In genomic region chr11:2886191-2886894, GRCh38 we compare ENCODE assay signal across 8 cellular contexts. TPM values are rescaled to one million over a fixed set of nuclear protein-coding genes. Genes with fewer than 3 reads are reported as not detected.
DNase-seq lines count a peak whose midpoint lies in the region; ATAC-seq and TF ChIP-seq lines count a peak whose summit lies in the region.

No MANE protein-coding gene starts in this region.

- peak overlapping the region; percentile 34 for H3K27ac ChIP-seq in psoas muscle

- ATAC-seq in GM19452 (IDR thresholded peaks at IDR 0.05; ENCODE audit: unreplicated experiment) (peak; percentile 18), psoas muscle (peak; percentile 3 to 25 (median 15))

- intact Hi-C loops in psoas muscle (cut with DNase I), result loop anchor here (5.0 to 10.0 kb wide), 2 partner anchors 192 to 579 kb away; partner anchors contain the start of gene KCNQ1OT1 (in 1 of the 2)

- DNase-seq in BJ (ENCODE audit: low read depth) (no peak), fibroblast of villous mesenchyme (ENCODE audit: low read depth) (peak; percentile 34), psoas muscle (peak; percentile 49 to 72), 8988T (no peak), DMS114 treated with DMSO at 0.1 percent for 48 hours (lab: John Stamatoyannopoulos, UW; ENCODE audit: unreplicated experiment) (no peak), NCI-H1694 treated with DMSO at 0.1 percent for 48 hours (lab: John Stamatoyannopoulos, UW) (no peak)

- H3K4me3 ChIP-seq in BJ (ENCODE audit: low read depth, low read length) (peak overlapping the region; percentile 11; the same call in 1 of the 2 replicates), fibroblast of villous mesenchyme (ENCODE audit: low read depth, low read length) (no peak overlapping the region), psoas muscle (peak overlapping the region; percentile 88)

- H3K27ac Mint-ChIP-seq in T-helper 1 cell treated with Interleukin-12 subunit alpha and Interleukin-12 subunit beta and Interleukin-4 antibody, amounts not matched to agents 30 μg/mL and 1 μg/mL, for 36 hours, result no peak overlapping the region

- H3K4me1 ChIP-seq in psoas muscle, result peaks cover 16% of the 10 kb centered on the region

- H3K27me3 Mint-ChIP-seq in T-helper 1 cell treated with Interleukin-12 subunit alpha and Interleukin-12 subunit beta and Interleukin-4 antibody, amounts not matched to agents 30 μg/mL and 1 μg/mL, for 36 hours (ENCODE audit: low read depth), result peaks cover 30% of the 10 kb centered on the region

- peak overlapping the region; percentile 73 for H3K4me3 Mint-ChIP-seq in T-helper 1 cell treated with Interleukin-12 subunit alpha and Interleukin-12 subunit beta and Interleukin-4 antibody, amounts not matched to agents 30 μg/mL and 1 μg/mL, for 36 hours

- CTCF ChIA-PET in BJ (lab: Yijun Ruan, JAX), result interaction anchor here (1.0 to 20.3 kb wide), 3 partner anchors 163 to 486 kb away, joined by 3 to 772 read pairs (median 4); partner anchors contain the start of gene TSSC4

- H3K4me1 Mint-ChIP-seq in T-helper 1 cell treated with Interleukin-12 subunit alpha and Interleukin-12 subunit beta and Interleukin-4 antibody, amounts not matched to agents 30 μg/mL and 1 μg/mL, for 36 hours (ENCODE audit: low read depth), result no peaks in the 10 kb centered on the region

- no peaks in the 10 kb centered on the region; the same call in 1 of the 2 replicates for H3K27me3 ChIP-seq in BJ (ENCODE audit: control insufficient read depth, insufficient read depth, low read length)
- H3K27me3 ChIP-seq in psoas muscle (ENCODE audit: insufficient read depth in 3 of 3, low read length in 2 of 3), result no peaks in the 10 kb centered on the region

- WGBS in psoas muscle, 3 donors, result 11 to 19% (median 16%) methylated on average over 35 to 49 of the region's 49 CpGs

- no peaks in the 10 kb centered on the region for H3K36me3 Mint-ChIP-seq in T-helper 1 cell treated with Interleukin-12 subunit alpha and Interleukin-12 subunit beta and Interleukin-4 antibody, amounts not matched to agents 30 μg/mL and 1 μg/mL, for 36 hours (ENCODE audit: low read depth)

- POLR2A ChIA-PET in BJ (lab: Charles Lee), result no interaction called here

- TF ChIP-seq CTCF in BJ (IDR thresholded peaks at IDR 0.05; ENCODE audit: insufficient read depth, low read depth, low read length), result peak; percentile 12; the same call in 1 of the 2 replicates
- peak; percentile 16 for TF ChIP-seq CTCF in fibroblast of villous mesenchyme (IDR thresholded peaks at IDR 0.05; ENCODE audit: insufficient read depth, low read depth, low read length)
- no peak for TF ChIP-seq CTCF in psoas muscle (IDR thresholded peaks at IDR 0.05)

- no peaks in the 10 kb centered on the region for H3K9me3 Mint-ChIP-seq in T-helper 1 cell treated with Interleukin-12 subunit alpha and Interleukin-12 subunit beta and Interleukin-4 antibody, amounts not matched to agents 30 μg/mL and 1 μg/mL, for 36 hours

- no peaks in the 10 kb centered on the region for H3K36me3 ChIP-seq in BJ (ENCODE audit: control insufficient read depth, insufficient read depth, low read length)
- no peaks in the 10 kb centered on the region for H3K36me3 ChIP-seq in psoas muscle (ENCODE audit: insufficient read depth in 1 of 2, low read depth in 1 of 2)

- no peaks in the 10 kb centered on the region for H3K9me3 ChIP-seq in psoas muscle

RNA-seq across cellular contexts. Expression of gene CDKN1C, which starts 0.8 kb away (rescaled TPM):
- 2.1 and 2.5 TPM in 2 replicates for polyA plus RNA-seq in BJ (2011; rRNA removed)
- polyA minus RNA-seq in BJ (2011; rRNA and poly(A)+ RNA removed), result 0.33 and 0.41 TPM in 2 replicates
- 3.9 and 8.7 TPM in 2 replicates for total RNA-seq in fibroblast of villous mesenchyme
- 10 to 100 TPM; 14.3 to 37.7 (median 27.9) TPM for total RNA-seq in psoas muscle
- polyA plus RNA-seq in psoas muscle, result 10 to 100 TPM; 24.5 to 49.4 (median 30.7) TPM

RNA-seq across cellular contexts. Expression of gene PHLDA2, which starts 42.9 kb away (rescaled TPM):
- 12.8 and 13.7 TPM in 2 replicates for polyA plus RNA-seq in BJ (2011; rRNA removed)
- polyA minus RNA-seq in BJ (2011; rRNA and poly(A)+ RNA removed), result 3.3 and 5.3 TPM in 2 replicates
- total RNA-seq in fibroblast of villous mesenchyme, result 7.3 and 13.2 TPM in 2 replicates
- total RNA-seq in psoas muscle, result 1 to 10 TPM in 1 of 4 donors, under 1 TPM in 3; 0.49 to 1.1 (median 0.69) TPM
- polyA plus RNA-seq in psoas muscle, result 1 to 10 TPM in 1 of 3 donors, under 1 TPM in 2; 0.87 to 7.3 (median 0.97) TPM

Comparison
In these comparisons a context has a peak if more than half of its experiments do, and no peak if none do; other contexts are left out.
1. DNase-seq: peak in fibroblast of villous mesenchyme (single experiment) and psoas muscle (2 of 2); none in BJ (single experiment), 8988T (single experiment), DMS114 treated with DMSO at 0.1 percent for 48 hours (single experiment) and NCI-H1694 treated with DMSO at 0.1 percent for 48 hours (single experiment).